ENCODE assay signal across 16 cellular contexts in genomic region chr13:75505327-75505726, GRCh38. TPM values are rescaled to one million over a fixed set of nuclear protein-coding genes. Genes with fewer than 3 reads are reported as not detected.
A peak's percentile ranks its signal among the peaks of the same experiment; 100 is the strongest.
DNase-seq lines count a peak whose midpoint lies in the region; ATAC-seq, FAIRE-seq and TF ChIP-seq lines count a peak whose summit lies in the region.
"Had no signal": no experiment of that assay in that cellular context is flagged by ENCODE, and none has a peak within 500 bp of the region (broad histone marks: within the 10 kb centered on the region; RNA-seq: fewer than 3 reads in every experiment).

No MANE protein-coding gene starts in this region.

- no peaks in the 10 kb centered on the region for H3K36me3 Mint-ChIP-seq in dendritic cell treated with granulocyte-macrophage colony-stimulating factor and Interleukin-4, amounts not matched to agents 40 ng/mL and 50 ng/mL, for 4 days (ENCODE audit: low read depth)
- no peaks in the 10 kb centered on the region for H3K36me3 Mint-ChIP-seq in activated CD4-positive, alpha-beta T cell treated with anti-CD3 and anti-CD28 coated beads, Interleukin-2, amount 10 ng/mL, durations not matched to agents 24 days and 14 days (ENCODE audit: low read depth)
- H3K36me3 Mint-ChIP-seq: CD8-positive, alpha-beta memory T cell had no signal

- H3K9ac ChIP-seq in liver (ENCODE audit: low read depth in 1 of 2, low read length in 2 of 2), result no peak overlapping the region
- no peak overlapping the region for H3K9ac ChIP-seq in HepG2 (ENCODE audit: insufficient read depth, low read depth, low read length)

- no peak for DNase-seq in HepG2 (ENCODE audit: low spot score)
- DNase-seq in NOMO-1 treated with dmso at 0.1 percent for 144 hours (lab: John Stamatoyannopoulos, UW; ENCODE audit: unreplicated experiment), result peak; percentile 77
- DNase-seq in activated CD4-positive, alpha-beta T cell treated with anti-CD3 and anti-CD28 coated beads, Interleukin-2, amount 10 ng/mL, durations not matched to agents 24 days and 14 days, result no peak
- DNase-seq: activated CD4-positive, alpha-beta T cell treated with anti-CD3 and anti-CD28 coated beads for 48 hours; activated naive CD4-positive, alpha-beta T cell treated with Interleukin-2 at 50 U/mL for 16 hours; CD8-positive, alpha-beta memory T cell; NCI-H1417 treated with DMSO at 0.1 percent for 48 hours; NCI-H345; stomach; upper lobe of left lung had no signal

- H3K79me2 ChIP-seq in HepG2 (ENCODE audit: insufficient read depth, low read length), result no peaks in the 10 kb centered on the region

- H3K27me3 Mint-ChIP-seq in dendritic cell treated with granulocyte-macrophage colony-stimulating factor and Interleukin-4, amounts not matched to agents 40 ng/mL and 50 ng/mL, for 4 days, result peaks cover 5% of the 10 kb centered on the region
- H3K27me3 Mint-ChIP-seq in activated CD4-positive, alpha-beta T cell treated with anti-CD3 and anti-CD28 coated beads, Interleukin-2, amount 10 ng/mL, durations not matched to agents 24 days and 14 days, result peaks cover 3% of the 10 kb centered on the region

- no peak overlapping the region for H3K4me2 ChIP-seq in HepG2 (ENCODE audit: low read depth, low read length)

- peaks cover 35% of the 10 kb centered on the region for H3K4me1 Mint-ChIP-seq in dendritic cell treated with granulocyte-macrophage colony-stimulating factor and Interleukin-4, amounts not matched to agents 40 ng/mL and 50 ng/mL, for 4 days (ENCODE audit: low read depth)
- H3K4me1 Mint-ChIP-seq in activated CD4-positive, alpha-beta T cell treated with anti-CD3 and anti-CD28 coated beads, Interleukin-2, amount 10 ng/mL, durations not matched to agents 24 days and 14 days, result no peaks in the 10 kb centered on the region
- H3K4me1 Mint-ChIP-seq: CD8-positive, alpha-beta memory T cell had no signal

- no peak for TF ChIP-seq CTCF in liver (IDR thresholded peaks at IDR 0.05; ENCODE audit: low read depth, low read length, missing input control)
- TF ChIP-seq CTCF in HepG2 (CRISPR knock-in tag; IDR thresholded peaks at IDR 0.05), result no peak

- FAIRE-seq in HepG2 (lab: Jason Lieb, UNC), result no peak

- H3K4me3 ChIP-seq in liver (ENCODE audit: low read depth in 1 of 3, low read length in 3 of 3) (no peak overlapping the region), HepG2 (replicated peaks in 1 of 3; ENCODE audit: insufficient read depth in 1 of 3, low read depth in 2 of 3, low read length in 3 of 3) (no peak overlapping the region)
- H3K4me3 ChIP-seq: ascending aorta, stomach, upper lobe of left lung had no signal

- no peak overlapping the region for H2AFZ ChIP-seq in HepG2 (ENCODE audit: low read length)

- WGBS in liver, result 83% methylated on average over 3 of the region's 3 CpGs
- WGBS in HepG2 (ENCODE audit: low lambda C conversion rate), result 38% methylated on average over 3 of the region's 3 CpGs

- TF ChIP-seq EP300 in HepG2 (IDR thresholded peaks at IDR 0.05; ENCODE audit: low read depth in 2 of 2, low read length in 2 of 2) (no peak), HepG2 (CRISPR knock-in tag; IDR thresholded peaks at IDR 0.05; ENCODE audit: borderline replicate concordance) (no peak)

- TF ChIP-seq RAD21 in liver (IDR thresholded peaks at IDR 0.05) (no peak), HepG2 (CRISPR knock-in tag; IDR thresholded peaks at IDR 0.05) (no peak)

- peaks cover 9% of the 10 kb centered on the region for H3K9me3 Mint-ChIP-seq in dendritic cell treated with granulocyte-macrophage colony-stimulating factor and Interleukin-4, amounts not matched to agents 40 ng/mL and 50 ng/mL, for 4 days
- H3K9me3 Mint-ChIP-seq in activated CD4-positive, alpha-beta T cell treated with anti-CD3 and anti-CD28 coated beads, Interleukin-2, amount 10 ng/mL, durations not matched to agents 24 days and 14 days, result no peaks in the 10 kb centered on the region
- H3K9me3 Mint-ChIP-seq: CD8-positive, alpha-beta memory T cell had no signal

- ATAC-seq in HepG2, result no peak
- no peak for ATAC-seq in GM18520 (IDR thresholded peaks at IDR 0.05; ENCODE audit: unreplicated experiment)
- no peak for ATAC-seq in GM18907 (IDR thresholded peaks at IDR 0.05; ENCODE audit: unreplicated experiment)
- no peak for ATAC-seq in HG03469 (IDR thresholded peaks at IDR 0.05; ENCODE audit: unreplicated experiment)

- H3K36me3 ChIP-seq in liver (ENCODE audit: control insufficient read depth in 4 of 4, insufficient read depth in 3 of 4, low read depth in 1 of 4, low read length in 3 of 4), result no peaks in the 10 kb centered on the region
- H3K36me3 ChIP-seq in HepG2 (replicated peaks in 1 of 2; ENCODE audit: control insufficient read depth in 1 of 2, insufficient read depth in 2 of 2, low read length in 2 of 2), result no peaks in the 10 kb centered on the region
- H3K36me3 ChIP-seq: ascending aorta, stomach, upper lobe of left lung had no signal

- H3K4me1 ChIP-seq in liver (ENCODE audit: control insufficient read depth in 4 of 4, insufficient read depth in 4 of 4, low read length in 3 of 4), result no peaks in the 10 kb centered on the region
- H3K4me1 ChIP-seq in HepG2 (ENCODE audit: insufficient read depth, low read length), result no peaks in the 10 kb centered on the region
- H3K4me1 ChIP-seq: ascending aorta, stomach had no signal

- TF ChIP-seq POLR2A in HepG2 (IDR thresholded peaks at IDR 0.05; ENCODE audit: insufficient read depth in 1 of 2, low read depth in 2 of 2, low read length in 2 of 2), result no peak

- H3K9me3 ChIP-seq in liver (ENCODE audit: control insufficient read depth in 4 of 4, low read length in 3 of 4) (no peaks in the 10 kb centered on the region), HepG2 (ENCODE audit: low read length) (no peaks in the 10 kb centered on the region)
- H3K9me3 ChIP-seq: ascending aorta, stomach, upper lobe of left lung had no signal

- H3K27ac ChIP-seq in liver (ENCODE audit: low read depth in 1 of 2, low read length in 2 of 2) (no peak overlapping the region), HepG2 (ENCODE audit: extremely low read length, insufficient read depth, low read length) (no peak overlapping the region)
- H3K27ac ChIP-seq: ascending aorta, stomach, upper lobe of left lung had no signal

- H3K27ac Mint-ChIP-seq in dendritic cell treated with granulocyte-macrophage colony-stimulating factor and Interleukin-4, amounts not matched to agents 40 ng/mL and 50 ng/mL, for 4 days, result peak overlapping the region; percentile 88
- no peak overlapping the region for H3K27ac Mint-ChIP-seq in activated CD4-positive, alpha-beta T cell treated with anti-CD3 and anti-CD28 coated beads, Interleukin-2, amount 10 ng/mL, durations not matched to agents 24 days and 14 days

- no TSS peak for BruUV-seq in HepG2 (replicated peaks; lab: Mats Ljungman, UMichigan)

- no peaks in the 10 kb centered on the region for H4K20me1 ChIP-seq in HepG2 (ENCODE audit: insufficient read depth, low read length)

- no peaks in the 10 kb centered on the region for H3K27me3 ChIP-seq in liver (ENCODE audit: control insufficient read depth in 4 of 4, insufficient read depth in 4 of 4, low read length in 3 of 4)
- no peaks in the 10 kb centered on the region; a peak in 1 of 5 replicates for H3K27me3 ChIP-seq in HepG2 (ENCODE audit: control insufficient read depth in 1 of 2, insufficient read depth in 2 of 2, low read length in 2 of 2)
- H3K27me3 ChIP-seq: ascending aorta, stomach, upper lobe of left lung had no signal

- in situ Hi-C loops in HepG2 (cut with HindIII; ENCODE audit: extremely low pct_ligation_motif_present, low pct_unique_long_range_greater_than_20kb), result no loop called here

- no peak overlapping the region for H3K4me3 Mint-ChIP-seq in dendritic cell treated with granulocyte-macrophage colony-stimulating factor and Interleukin-4, amounts not matched to agents 40 ng/mL and 50 ng/mL, for 4 days
- H3K4me3 Mint-ChIP-seq in activated CD4-positive, alpha-beta T cell treated with anti-CD3 and anti-CD28 coated beads, Interleukin-2, amount 10 ng/mL, durations not matched to agents 24 days and 14 days, result no peak overlapping the region
- H3K4me3 Mint-ChIP-seq: CD8-positive, alpha-beta memory T cell had no signal

- CTCF ChIA-PET in HepG2 (lab: Yijun Ruan, JAX; ENCODE audit: low intra/inter-chr PET ratio, low total read pairs), result no interaction called here

- intact Hi-C loops in HepG2 (cut with micrococcal nuclease; ENCODE audit: unreplicated experiment), result no loop called here
- intact Hi-C loops in dendritic cell treated with granulocyte-macrophage colony-stimulating factor and Interleukin-4, amounts not matched to agents 40 ng/mL and 50 ng/mL, for 4 days (cut with micrococcal nuclease), result loop anchor here (1.0 to 5.0 kb wide), 2 partner anchors 23 to 42 kb away; partner anchors contain the start of genes TBC1D4 and UCHL3
- intact Hi-C loops in activated CD4-positive, alpha-beta T cell treated with anti-CD3 and anti-CD28 coated beads, Interleukin-2, amount 10 ng/mL, durations not matched to agents 24 days and 14 days (cut with micrococcal nuclease), result no loop called here

- POLR2A ChIA-PET in HepG2 (lab: Yijun Ruan, JAX), result no interaction called here

RNA-seq across cellular contexts. Expression of gene TBC1D4, which starts 23.4 kb away (rescaled TPM):
- 10 to 100 TPM in 1 of 2 donors, 1 to 10 TPM in 1; 9.2 to 11.1 TPM for total RNA-seq in liver
- 1 to 10 TPM; 2.3 to 3.8 TPM for polyA plus RNA-seq in liver
- 35.9 and 55.4 TPM in 2 replicates for total RNA-seq in HepG2 (2016; rRNA removed; fragmentation: Illumina TruSeq; extraction: Trizol)
- total RNA-seq in HepG2 (2016; cell fraction: cytosol; rRNA removed; fragmentation: Illumina TruSeq; extraction: Trizol; ENCODE audit: low read depth), result 9.8 and 11.6 TPM in 2 replicates
- total RNA-seq in HepG2 (2016; cell fraction: insoluble cytoplasmic fraction; rRNA removed; fragmentation: Illumina TruSeq; extraction: Trizol), result 34.7 and 51.3 TPM in 2 replicates
- 15.2 and 16.2 TPM in 2 replicates for total RNA-seq in HepG2 (2016; cell fraction: membrane; rRNA removed; fragmentation: Illumina TruSeq; extraction: Trizol)
- total RNA-seq in HepG2 (2016; cell fraction: nucleus; rRNA removed; fragmentation: Illumina TruSeq; extraction: Trizol), result 40.3 and 42.3 TPM in 2 replicates
- polyA plus RNA-seq in HepG2 (2011; rRNA removed), result 61.0 and 64.4 TPM in 2 replicates
- 51.3 and 56.0 TPM in 2 replicates for polyA plus RNA-seq in HepG2 (2011; cell fraction: cytosol; rRNA removed)
- polyA plus RNA-seq in HepG2 (2011; cell fraction: nucleus; rRNA removed), result 38.5 and 39.0 TPM in 2 replicates
- 34.3 and 36.4 TPM in 2 replicates for polyA plus RNA-seq in HepG2 (2012)
- polyA plus RNA-seq in HepG2 (2016; cell fraction: cytosol; fragmentation: Illumina TruSeq; extraction: Trizol; ENCODE audit: low read depth), result 0.92 and 0.95 TPM in 2 replicates
- 40.9 and 42.4 TPM in 2 replicates for polyA plus RNA-seq in HepG2 (2016; cell fraction: insoluble cytoplasmic fraction; fragmentation: Illumina TruSeq; extraction: Trizol; ENCODE audit: low read depth)
- polyA plus RNA-seq in HepG2 (2016; cell fraction: membrane; fragmentation: Illumina TruSeq; extraction: Trizol; ENCODE audit: low read depth), result 4.8 and 5.3 TPM in 2 replicates
- 33.6 TPM in 2 replicates for polyA plus RNA-seq in HepG2 (2016; cell fraction: nucleus; fragmentation: Illumina TruSeq; extraction: Trizol; ENCODE audit: insufficient read depth, low read depth)
- polyA minus RNA-seq in HepG2 (2011; rRNA and poly(A)+ RNA removed; ENCODE audit: low replicate concordance), result 53.3 and 125 TPM in 2 replicates
- polyA minus RNA-seq in HepG2 (2011; cell fraction: cytosol; rRNA and poly(A)+ RNA removed), result 88.0 and 94.2 TPM in 2 replicates
- 138 and 139 TPM in 2 replicates for polyA minus RNA-seq in HepG2 (2011; cell fraction: nucleus; rRNA and poly(A)+ RNA removed)
- total RNA-seq in activated CD4-positive, alpha-beta T cell treated with anti-CD3 and anti-CD28 coated beads, Interleukin-2, amount 10 ng/mL, durations not matched to agents 24 days and 14 days, result 72.3 and 77.0 TPM in 2 replicates

RNA-seq across cellular contexts. Expression of gene COMMD6, which starts 32.3 kb away (rescaled TPM):
- total RNA-seq in liver (10 to 100 TPM; 10.1 to 33.9 TPM), HepG2 (2016; rRNA removed; fragmentation: Illumina TruSeq; extraction: Trizol) (97.0 and 110 TPM in 2 replicates)
- polyA plus RNA-seq in liver (100 to 1,000 TPM in 1 of 2 donors, 10 to 100 TPM in 1; 54.9 to 149 TPM), HepG2 (2011; rRNA removed) (163 and 164 TPM in 2 replicates)
- 189 and 199 TPM in 2 replicates for total RNA-seq in HepG2 (2016; cell fraction: cytosol; rRNA removed; fragmentation: Illumina TruSeq; extraction: Trizol; ENCODE audit: low read depth)
- total RNA-seq in HepG2 (2016; cell fraction: insoluble cytoplasmic fraction; rRNA removed; fragmentation: Illumina TruSeq; extraction: Trizol), result 92.2 and 119 TPM in 2 replicates
- total RNA-seq in HepG2 (2016; cell fraction: membrane; rRNA removed; fragmentation: Illumina TruSeq; extraction: Trizol), result 218 and 223 TPM in 2 replicates
- total RNA-seq in HepG2 (2016; cell fraction: nucleus; rRNA removed; fragmentation: Illumina TruSeq; extraction: Trizol), result 34.9 and 44.4 TPM in 2 replicates
- 22.4 and 31.7 TPM in 2 replicates for polyA plus RNA-seq in HepG2 (2011; cell fraction: cytosol; rRNA removed)
- 6.4 and 12.7 TPM in 2 replicates for polyA plus RNA-seq in HepG2 (2011; cell fraction: nucleus; rRNA removed)
- 161 TPM in 2 replicates for polyA plus RNA-seq in HepG2 (2012)
- polyA plus RNA-seq in HepG2 (2016; cell fraction: cytosol; fragmentation: Illumina TruSeq; extraction: Trizol; ENCODE audit: low read depth), result 256 and 272 TPM in 2 replicates
- 122 and 128 TPM in 2 replicates for polyA plus RNA-seq in HepG2 (2016; cell fraction: insoluble cytoplasmic fraction; fragmentation: Illumina TruSeq; extraction: Trizol; ENCODE audit: low read depth)
- polyA plus RNA-seq in HepG2 (2016; cell fraction: membrane; fragmentation: Illumina TruSeq; extraction: Trizol; ENCODE audit: low read depth), result 231 and 243 TPM in 2 replicates
- polyA plus RNA-seq in HepG2 (2016; cell fraction: nucleus; fragmentation: Illumina TruSeq; extraction: Trizol; ENCODE audit: insufficient read depth, low read depth), result 58.8 and 75.2 TPM in 2 replicates
- 19.3 and 31.6 TPM in 2 replicates for polyA minus RNA-seq in HepG2 (2011; rRNA and poly(A)+ RNA removed; ENCODE audit: low replicate concordance)
- 7.7 and 9.1 TPM in 2 replicates for polyA minus RNA-seq in HepG2 (2011; cell fraction: cytosol; rRNA and poly(A)+ RNA removed)
- 8.2 and 11.2 TPM in 2 replicates for polyA minus RNA-seq in HepG2 (2011; cell fraction: nucleus; rRNA and poly(A)+ RNA removed)
- total RNA-seq in activated CD4-positive, alpha-beta T cell treated with anti-CD3 and anti-CD28 coated beads, Interleukin-2, amount 10 ng/mL, durations not matched to agents 24 days and 14 days, result 100 and 108 TPM in 2 replicates

RNA-seq across cellular contexts. Expression of gene UCHL3, which starts 44.3 kb away (rescaled TPM):
- total RNA-seq in liver (10 to 100 TPM; 13.1 to 15.6 TPM), HepG2 (2016; rRNA removed; fragmentation: Illumina TruSeq; extraction: Trizol) (93.3 and 123 TPM in 2 replicates)
- polyA plus RNA-seq in liver (10 to 100 TPM; 23.7 to 55.8 TPM), HepG2 (2011; rRNA removed) (31.1 and 36.2 TPM in 2 replicates)
- total RNA-seq in HepG2 (2016; cell fraction: cytosol; rRNA removed; fragmentation: Illumina TruSeq; extraction: Trizol; ENCODE audit: low read depth), result 82.5 and 87.8 TPM in 2 replicates
- 92.3 and 138 TPM in 2 replicates for total RNA-seq in HepG2 (2016; cell fraction: insoluble cytoplasmic fraction; rRNA removed; fragmentation: Illumina TruSeq; extraction: Trizol)
- 68.3 and 73.9 TPM in 2 replicates for total RNA-seq in HepG2 (2016; cell fraction: membrane; rRNA removed; fragmentation: Illumina TruSeq; extraction: Trizol)
- total RNA-seq in HepG2 (2016; cell fraction: nucleus; rRNA removed; fragmentation: Illumina TruSeq; extraction: Trizol), result 37.1 and 40.3 TPM in 2 replicates
- 15.7 and 23.5 TPM in 2 replicates for polyA plus RNA-seq in HepG2 (2011; cell fraction: cytosol; rRNA removed)
- polyA plus RNA-seq in HepG2 (2011; cell fraction: nucleus; rRNA removed), result 4.5 and 6.3 TPM in 2 replicates
- polyA plus RNA-seq in HepG2 (2012), result 33.4 and 35.9 TPM in 2 replicates
- 60.9 and 71.4 TPM in 2 replicates for polyA plus RNA-seq in HepG2 (2016; cell fraction: cytosol; fragmentation: Illumina TruSeq; extraction: Trizol; ENCODE audit: low read depth)
- polyA plus RNA-seq in HepG2 (2016; cell fraction: insoluble cytoplasmic fraction; fragmentation: Illumina TruSeq; extraction: Trizol; ENCODE audit: low read depth), result 138 and 144 TPM in 2 replicates
- polyA plus RNA-seq in HepG2 (2016; cell fraction: membrane; fragmentation: Illumina TruSeq; extraction: Trizol; ENCODE audit: low read depth), result 57.9 and 64.7 TPM in 2 replicates
- 53.6 and 63.6 TPM in 2 replicates for polyA plus RNA-seq in HepG2 (2016; cell fraction: nucleus; fragmentation: Illumina TruSeq; extraction: Trizol; ENCODE audit: insufficient read depth, low read depth)
- 2.7 and 5.8 TPM in 2 replicates for polyA minus RNA-seq in HepG2 (2011; rRNA and poly(A)+ RNA removed; ENCODE audit: low replicate concordance)
- 10.5 and 16.3 TPM in 2 replicates for polyA minus RNA-seq in HepG2 (2011; cell fraction: cytosol; rRNA and poly(A)+ RNA removed)
- polyA minus RNA-seq in HepG2 (2011; cell fraction: nucleus; rRNA and poly(A)+ RNA removed), result 10.6 and 12.6 TPM in 2 replicates
- total RNA-seq in activated CD4-positive, alpha-beta T cell treated with anti-CD3 and anti-CD28 coated beads, Interleukin-2, amount 10 ng/mL, durations not matched to agents 24 days and 14 days, result 43.5 and 50.6 TPM in 2 replicates
- total RNA-seq: ascending aorta had no signal
